25 cellular contexts compared by ENCODE assay signal in the genomic region with DNA sequence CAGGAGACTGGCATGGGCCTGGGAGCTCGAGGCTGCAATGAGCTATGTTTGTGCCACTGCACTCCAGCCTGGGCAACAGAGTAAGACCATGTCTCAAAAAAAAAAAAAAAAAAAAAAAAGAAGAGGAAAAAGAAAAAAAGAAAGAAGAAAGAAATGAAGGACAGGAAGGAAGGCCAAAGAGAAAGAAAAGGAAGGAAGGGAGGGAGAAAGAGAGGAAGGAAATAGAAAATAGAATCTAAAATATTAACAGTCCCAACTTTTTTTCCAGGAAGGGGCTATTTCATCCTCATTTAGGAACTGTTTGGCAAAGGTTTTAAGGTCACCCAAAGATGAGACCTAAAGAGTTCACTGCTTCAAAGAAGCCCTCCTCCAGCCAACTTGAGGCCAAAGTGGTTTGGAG. TPM values are rescaled to one million over a fixed set of nuclear protein-coding genes. Genes with fewer than 3 reads are reported as not detected.
DNase-seq lines count a peak whose midpoint lies in the region; ATAC-seq and TF ChIP-seq lines count a peak whose summit lies in the region.
"Had no signal": no experiment of that assay in that cellular context is flagged by ENCODE, and none has a peak within 500 bp of the region (broad histone marks: within the 10 kb centered on the region; RNA-seq: fewer than 3 reads in every experiment).

No MANE protein-coding gene starts in this region.

- H3K4me1 Mint-ChIP-seq in stimulated activated naive CD8-positive, alpha-beta T cell treated with anti-CD3 and anti-CD28 coated beads, Interleukin-15, amount 100 ng/mL, for 72 hours: peaks cover 37% of the 10 kb centered on the region
- H3K4me1 Mint-ChIP-seq in naive thymus-derived CD8-positive, alpha-beta T cell: peaks cover 11 to 40% (median 35%) of the 10 kb centered on the region in 4 donors

- H3K4me1 ChIP-seq in RWPE2 (ENCODE audit: insufficient read depth, poor library complexity, severe bottlenecking): peaks cover 10% of the 10 kb centered on the region

- peak overlapping the region; percentile 81 for H3K27ac ChIP-seq in RWPE2 (ENCODE audit: poor library complexity, severe bottlenecking)
- H3K27ac ChIP-seq: adrenal gland, coronary artery, prostate gland, testis had no signal

- DNase-seq in stimulated activated naive CD8-positive, alpha-beta T cell treated with anti-CD3 and anti-CD28 coated beads, Interleukin-15, amount 100 ng/mL, for 72 hours: no peak
- no peak for DNase-seq in stimulated activated naive CD8-positive, alpha-beta T cell treated with anti-CD3 and anti-CD28 coated beads, Interleukin-15, Interleukin-2, amounts not matched to agents 100 U/mL and 50 U/mL, for 24 hours
- no peak for DNase-seq in RWPE2 (ENCODE audit: low spot score)
- DNase-seq in naive thymus-derived CD8-positive, alpha-beta T cell: no peak
- no peak for DNase-seq in NCI-H526 (lab: John Stamatoyannopoulos, UW)
- DNase-seq in NCI-H187 treated with DMSO at 0.1 percent for 48 hours (lab: John Stamatoyannopoulos, UW): no peak
- DNase-seq in UCSD-AML1 (lab: John Stamatoyannopoulos, UW; ENCODE audit: unreplicated experiment): no peak
- DNase-seq: activated CD8-positive, alpha-beta memory T cell treated with anti-CD3 and anti-CD28 coated beads, Interleukin-2, amount 10 ng/mL, durations not matched to agents 7 days and 5 days; activated effector memory CD4-positive, alpha-beta T cell treated with Interleukin-2 at 50 U/mL for 16 hours; adrenal gland; CD8-positive, alpha-beta T cell; GDM1; HCEC 1CT; KBM-7; mesendoderm; naive B cell; NCI-H1436 treated with DMSO at 0.1 percent for 48 hours; NCI-H510A treated with DMSO at 0.1 percent for 48 hours; testis had no signal

- no peak overlapping the region for H3K4me3 ChIP-seq in RWPE2 (ENCODE audit: severe bottlenecking)
- H3K4me3 ChIP-seq: adrenal gland, coronary artery, prostate gland, testis had no signal

- no peaks in the 10 kb centered on the region for H3K9me3 ChIP-seq in RWPE2 (ENCODE audit: severe bottlenecking)
- H3K9me3 ChIP-seq: adrenal gland, prostate gland, testis had no signal

- no peak for ATAC-seq in stimulated activated naive CD8-positive, alpha-beta T cell treated with anti-CD3 and anti-CD28 coated beads, Interleukin-15, amount 100 ng/mL, for 72 hours
- ATAC-seq in stimulated activated naive CD8-positive, alpha-beta T cell treated with anti-CD3 and anti-CD28 coated beads, Interleukin-15, Interleukin-2, amounts not matched to agents 100 U/mL and 50 U/mL, for 24 hours: no peak
- ATAC-seq in RWPE2 (ENCODE audit: low read depth) (no peak), HG02763 (IDR thresholded peaks at IDR 0.05; ENCODE audit: unreplicated experiment) (no peak)
- no peak for ATAC-seq in naive thymus-derived CD8-positive, alpha-beta T cell
- ATAC-seq: activated CD8-positive, alpha-beta memory T cell treated with anti-CD3 and anti-CD28 coated beads, Interleukin-2, amount 10 ng/mL, durations not matched to agents 7 days and 5 days; CD8-positive, alpha-beta T cell; Right ventricle myocardium inferior had no signal

- no peaks in the 10 kb centered on the region for H3K27me3 Mint-ChIP-seq in stimulated activated naive CD8-positive, alpha-beta T cell treated with anti-CD3 and anti-CD28 coated beads, Interleukin-15, amount 100 ng/mL, for 72 hours
- H3K27me3 Mint-ChIP-seq in naive thymus-derived CD8-positive, alpha-beta T cell: no peaks in the 10 kb centered on the region
- H3K27me3 Mint-ChIP-seq: activated CD8-positive, alpha-beta memory T cell treated with anti-CD3 and anti-CD28 coated beads, Interleukin-2, amount 10 ng/mL, durations not matched to agents 7 days and 5 days; naive B cell had no signal

- peak overlapping the region in 1 of 2 donors; percentile 78 for H3K27ac Mint-ChIP-seq in stimulated activated naive CD8-positive, alpha-beta T cell treated with anti-CD3 and anti-CD28 coated beads, Interleukin-15, amount 100 ng/mL, for 72 hours
- peak overlapping the region in 3 of 10 donors; percentile 68 to 97 (median 71) for H3K27ac Mint-ChIP-seq in naive thymus-derived CD8-positive, alpha-beta T cell
- H3K27ac Mint-ChIP-seq: activated CD8-positive, alpha-beta memory T cell treated with anti-CD3 and anti-CD28 coated beads, Interleukin-2, amount 10 ng/mL, durations not matched to agents 7 days and 5 days had no signal

- no peak for TF ChIP-seq CTCF in RWPE2 (IDR thresholded peaks at IDR 0.05; ENCODE audit: poor library complexity, severe bottlenecking)

- peaks cover 0 to 35% (median 7%) of the 10 kb centered on the region in 3 donors for H3K36me3 Mint-ChIP-seq in naive thymus-derived CD8-positive, alpha-beta T cell

- H3K4me3 Mint-ChIP-seq in stimulated activated naive CD8-positive, alpha-beta T cell treated with anti-CD3 and anti-CD28 coated beads, Interleukin-15, amount 100 ng/mL, for 72 hours: peak overlapping the region; percentile 20 to 30
- H3K4me3 Mint-ChIP-seq in naive thymus-derived CD8-positive, alpha-beta T cell: peak overlapping the region in 7 of 10 donors; percentile 8 to 58 (median 38)
- H3K4me3 Mint-ChIP-seq: activated CD8-positive, alpha-beta memory T cell treated with anti-CD3 and anti-CD28 coated beads, Interleukin-2, amount 10 ng/mL, durations not matched to agents 7 days and 5 days; CD8-positive, alpha-beta T cell had no signal

- H3K36me3 ChIP-seq in RWPE2 (ENCODE audit: low read depth): peaks cover 60% of the 10 kb centered on the region

- H3K9me3 Mint-ChIP-seq in stimulated activated naive CD8-positive, alpha-beta T cell treated with anti-CD3 and anti-CD28 coated beads, Interleukin-15, amount 100 ng/mL, for 72 hours: no peaks in the 10 kb centered on the region
- no peaks in the 10 kb centered on the region for H3K9me3 Mint-ChIP-seq in naive thymus-derived CD8-positive, alpha-beta T cell
- H3K9me3 Mint-ChIP-seq: CD8-positive, alpha-beta T cell; naive B cell had no signal

- POLR2A ChIA-PET in naive thymus-derived CD8-positive, alpha-beta T cell (lab: Charles Lee): interaction anchor here (1.7 kb wide), 1 partner anchor 19 kb away, joined by 4 read pairs; a partner anchor contains a TSS

- H3K27me3 ChIP-seq in RWPE2 (ENCODE audit: insufficient read depth, poor library complexity, severe bottlenecking): no peaks in the 10 kb centered on the region
- H3K27me3 ChIP-seq: adrenal gland, testis had no signal

RNA-seq across cellular contexts. Expression of a gene that starts 2.5 kb away (rescaled TPM):
- 10 to 100 TPM; 17.4 to 19.6 TPM for total RNA-seq in naive thymus-derived CD8-positive, alpha-beta T cell
- 10 to 100 TPM; 23.4 to 36.2 (median 30.3) TPM for polyA plus RNA-seq in naive thymus-derived CD8-positive, alpha-beta T cell

RNA-seq across cellular contexts. Expression of a gene that starts 19.5 kb away (rescaled TPM):
- 1 to 10 TPM; 5.0 to 5.6 TPM for total RNA-seq in naive thymus-derived CD8-positive, alpha-beta T cell
- polyA plus RNA-seq in naive thymus-derived CD8-positive, alpha-beta T cell: under 1 TPM; 0.23 to 0.34 (median 0.25) TPM

RNA-seq across cellular contexts. Expression of a gene that starts 46.9 kb away (rescaled TPM):
- total RNA-seq in naive thymus-derived CD8-positive, alpha-beta T cell: not detected
- not detected for polyA plus RNA-seq in naive thymus-derived CD8-positive, alpha-beta T cell
- total RNA-seq: activated CD8-positive, alpha-beta memory T cell treated with anti-CD3 and anti-CD28 coated beads, Interleukin-2, amount 10 ng/mL, durations not matched to agents 7 days and 5 days; CD8-positive, alpha-beta T cell; fibroblast of lung; HT-29 had no signal
- polyA plus RNA-seq: fibroblast of lung had no signal
